In the genomic region with DNA sequence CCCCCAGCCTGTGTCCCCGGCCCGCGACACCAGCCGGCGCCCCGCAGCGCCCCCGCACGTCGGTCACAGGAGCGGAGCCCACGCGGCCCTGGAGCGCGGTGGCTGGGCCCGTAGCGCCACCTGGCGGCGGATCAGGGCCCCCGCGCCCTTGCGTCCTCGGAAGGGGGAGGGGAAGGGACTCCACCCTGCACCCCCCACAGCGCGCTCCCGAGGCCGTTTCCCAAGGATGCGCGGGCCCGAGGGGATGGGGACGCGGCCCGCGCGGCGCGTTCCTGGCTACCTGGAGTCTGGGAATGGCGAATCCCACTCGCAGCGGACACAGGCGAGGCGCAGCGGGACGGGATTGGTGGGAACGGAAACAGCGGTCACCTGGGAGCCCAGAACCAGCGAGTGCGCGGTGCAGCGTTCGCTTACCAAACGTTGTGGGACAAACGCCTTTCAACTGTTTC, we compare ENCODE assay signal across 8 cellular contexts. TPM values are rescaled to one million over a fixed set of nuclear protein-coding genes. Genes with fewer than 3 reads are reported as not detected.
DNase-seq lines count a peak whose midpoint lies in the region; ATAC-seq and TF ChIP-seq lines count a peak whose summit lies in the region.

No MANE protein-coding gene starts in this region.

- H3K36me3 ChIP-seq in Panc1 (ENCODE audit: control insufficient read depth, insufficient read depth, low read length) (no peaks in the 10 kb centered on the region), suprapubic skin (no peaks in the 10 kb centered on the region)

- no TSS peak for BruUV-seq in Panc1 (replicated peaks; lab: Mats Ljungman, UMichigan)

- no peak for TF ChIP-seq POLR2A in suprapubic skin (IDR thresholded peaks at IDR 0.05)

- H3K9me3 ChIP-seq in CD4-positive, alpha-beta T cell (ENCODE audit: control insufficient read depth, low read length), result no peaks in the 10 kb centered on the region
- H3K9me3 ChIP-seq in Panc1 (ENCODE audit: control insufficient read depth, insufficient read depth, low read depth, low read length) (no peaks in the 10 kb centered on the region), suprapubic skin (no peaks in the 10 kb centered on the region)

- no peaks in the 10 kb centered on the region for H3K4me1 Mint-ChIP-seq in CD4-positive, alpha-beta T cell (ENCODE audit: low read depth)

- in situ Hi-C loops in Panc1 (cut with HindIII; ENCODE audit: low pct_unique_long_range_greater_than_20kb, low sequenced_read_pairs), result no loop called here

- TF ChIP-seq CTCF in CD4-positive, alpha-beta T cell (IDR thresholded peaks at IDR 0.05), result peak; percentile 77
- peak; percentile 100 for TF ChIP-seq CTCF in Panc1 (IDR thresholded peaks at IDR 0.05)
- TF ChIP-seq CTCF in omental fat pad (IDR thresholded peaks at IDR 0.05), result peak in 2 of 3 donors; percentile 47 to 60
- TF ChIP-seq CTCF in suprapubic skin (IDR thresholded peaks at IDR 0.05), result peak; percentile 55 to 96

- H3K4me3 ChIP-seq in Panc1 (ENCODE audit: low read depth in 2 of 2, low read length in 2 of 2) (peak overlapping the region; percentile 50 to 76), suprapubic skin (peak overlapping the region; percentile 49)

- peak overlapping the region; percentile 69 for H3K4me3 Mint-ChIP-seq in CD4-positive, alpha-beta T cell

- CTCF ChIA-PET in CD4-positive, alpha-beta T cell (lab: Charles Lee), result interaction anchor here (0.7 to 2.1 kb wide), 7 partner anchors 13 to 115 kb away, joined by 3 to 6 read pairs (median 5); no protein-coding TSS in a partner anchor
- CTCF ChIA-PET in Panc1 (lab: Charles Lee), result interaction anchor here (1.2 kb wide), 1 partner anchor 12 kb away, joined by 3 read pairs; no protein-coding TSS in a partner anchor

- no peaks in the 10 kb centered on the region for H3K27me3 Mint-ChIP-seq in CD4-positive, alpha-beta T cell

- ATAC-seq in CD4-positive, alpha-beta T cell (ENCODE audit: poor library complexity), result peak; percentile 98
- peak; percentile 90 for ATAC-seq in GM19455 (IDR thresholded peaks at IDR 0.05; ENCODE audit: unreplicated experiment)
- ATAC-seq in HG03571 (IDR thresholded peaks at IDR 0.05; ENCODE audit: unreplicated experiment), result peak; percentile 90
- ATAC-seq in Panc1, result peak; percentile 99
- ATAC-seq in omental fat pad (ENCODE audit: low FRiP score), result peak; percentile 86

- H3K9me3 Mint-ChIP-seq in CD4-positive, alpha-beta T cell, result no peaks in the 10 kb centered on the region

- intact Hi-C loops in CD4-positive, alpha-beta T cell (cut with DNase I, micrococcal nuclease), result loop anchor here in 1 of 2 experiments (1.0 to 5.0 kb wide), 8 partner anchors 25 to 588 kb away; no protein-coding TSS in a partner anchor
- intact Hi-C loops in Panc1 (cut with micrococcal nuclease; ENCODE audit: unreplicated experiment), result loop anchor here (2.0 to 10.0 kb wide), 2 partner anchors 71 to 245 kb away; a partner anchor contains a TSS

- no peaks in the 10 kb centered on the region for H3K36me3 Mint-ChIP-seq in CD4-positive, alpha-beta T cell (ENCODE audit: low read depth)

- no peak for TF ChIP-seq EP300 in suprapubic skin (IDR thresholded peaks at IDR 0.05)

- WGBS in suprapubic skin, result 2% methylated on average over 25 of the region's 53 CpGs

- H3K27ac Mint-ChIP-seq in CD4-positive, alpha-beta T cell, result no peak overlapping the region

- no peaks in the 10 kb centered on the region for H3K4me1 ChIP-seq in Panc1 (ENCODE audit: control insufficient read depth, insufficient read depth, low read length)
- H3K4me1 ChIP-seq in suprapubic skin, result peaks cover 17% of the 10 kb centered on the region

- POLR2A ChIA-PET in CD4-positive, alpha-beta T cell (lab: Charles Lee), result no interaction called here
- POLR2A ChIA-PET in Panc1 (lab: Charles Lee), result no interaction called here

- H3K27me3 ChIP-seq in CD4-positive, alpha-beta T cell (ENCODE audit: control insufficient read depth, insufficient read depth, low read length), result no peaks in the 10 kb centered on the region
- peaks cover 4% of the 10 kb centered on the region; the same call in 1 of the 2 replicates for H3K27me3 ChIP-seq in Panc1 (ENCODE audit: control insufficient read depth, insufficient read depth, low read length)
- H3K27me3 ChIP-seq in suprapubic skin, result peaks cover 39% of the 10 kb centered on the region

- no peak overlapping the region for H3K27ac ChIP-seq in CD4-positive, alpha-beta T cell (ENCODE audit: low read depth, low read length)
- peak overlapping the region; percentile 26; the same call in 1 of the 2 replicates for H3K27ac ChIP-seq in Panc1 (ENCODE audit: low read length)
- H3K27ac ChIP-seq in suprapubic skin, result no peak overlapping the region

- DNase-seq in CD4-positive, alpha-beta T cell, result peak; percentile 62 to 79 (median 69)
- DNase-seq in Panc1 (ENCODE audit: low read depth, low spot score) (no peak), activated gamma-delta T cell (lab: John Stamatoyannopoulos, UW) (peak; percentile 67), germinal center (ENCODE audit: low spot score) (peak; percentile 90), omental fat pad (ENCODE audit: low spot score) (no peak), suprapubic skin (ENCODE audit: low spot score in 2 of 2) (peak in 1 of 2 donors; percentile 76)

RNA-seq across cellular contexts. Expression of a gene that starts 23.8 kb away (rescaled TPM):
- 1 to 10 TPM in 1 of 2 experiments, under 1 TPM in 1; 0.92 to 1.2 TPM for total RNA-seq in CD4-positive, alpha-beta T cell
- total RNA-seq in Panc1 (2021; ENCODE audit: unreplicated experiment), result 151 TPM
- polyA plus RNA-seq in Panc1 (2012; ENCODE audit: insufficient read length), result 33.8 TPM
- total RNA-seq in omental fat pad, result 1 to 10 TPM in 3 of 4 donors, under 1 TPM in 1; 0.63 to 9.6 (median 1.6) TPM
- 10 to 100 TPM in 1 of 4 donors, 1 to 10 TPM in 3; 5.6 to 13.0 (median 8.9) TPM for total RNA-seq in suprapubic skin

Comparison
In these comparisons a context has a peak if more than half of its experiments do, and no peak if none do; other contexts are left out.
1. DNase-seq: peak in CD4-positive, alpha-beta T cell (10 of 10), activated gamma-delta T cell (single experiment) and germinal center (single experiment); none in Panc1 (single experiment) and omental fat pad (single experiment).
2. RNA of a gene that starts 23.8 kb away (total RNA-seq): 151 TPM in Panc1 (single experiment); 5.6 to 13.0 TPM in suprapubic skin, 0.63 to 9.6 TPM in omental fat pad and 0.92 to 1.2 TPM in CD4-positive, alpha-beta T cell; every median in the first group is over 10 times any median in the second.
3. Peak in every context shown above with its lines, with median percentiles within 50 percentile points of each other: ATAC-seq and CTCF ChIP-seq.